ENCODE assay signal across 8 cellular contexts in the genomic region with DNA sequence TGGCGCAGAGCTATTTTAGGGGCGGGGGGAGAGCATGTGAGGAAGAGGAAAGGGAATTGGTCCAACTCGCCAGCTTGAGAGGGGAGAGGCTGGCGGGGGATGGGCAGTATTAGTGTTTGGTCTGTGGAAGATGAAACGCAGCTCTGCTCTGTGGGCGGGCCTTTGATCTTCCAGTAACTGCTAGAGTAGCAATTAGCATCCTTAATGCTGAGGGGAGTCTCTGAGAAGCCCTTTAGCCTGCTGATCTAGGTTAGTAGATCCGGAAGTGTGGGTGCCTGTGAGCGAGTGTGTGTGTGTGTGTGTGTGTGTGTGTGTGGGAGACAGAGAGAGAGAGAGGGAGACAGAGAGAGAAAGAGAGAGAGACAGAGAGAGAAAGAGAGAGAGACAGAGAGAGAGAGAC.
DNase-seq lines count a peak whose midpoint lies in the region; ATAC-seq lines count a peak whose summit lies in the region.

No MANE protein-coding gene starts in this region.

- peaks cover 2% of the 10 kb centered on the region in 2 donors for H3K27me3 Mint-ChIP-seq in CD4-positive, alpha-beta memory T cell
- H3K27me3 Mint-ChIP-seq in effector memory CD8-positive, alpha-beta T cell = peaks cover 0 to 6% of the 10 kb centered on the region in 2 donors

- CTCF ChIA-PET in CD4-positive, alpha-beta memory T cell (lab: Charles Lee; ENCODE audit: partially characterized antibody) = interaction anchor here (1.0 to 7.1 kb wide), 8 partner anchors 10 to 473 kb away, joined by 5 to 57 read pairs (median 11); no protein-coding TSS in a partner anchor

- peak overlapping the region; percentile 79 to 93 (median 84) for H3K4me3 Mint-ChIP-seq in CD4-positive, alpha-beta memory T cell
- peak overlapping the region; percentile 63 to 85 for H3K4me3 Mint-ChIP-seq in effector memory CD8-positive, alpha-beta T cell

- intact Hi-C loops in CD4-positive, alpha-beta memory T cell (cut with micrococcal nuclease) = loop anchor here (2.0 to 5.0 kb wide), 4 partner anchors 15 to 1332 kb away; partner anchors contain the start of gene PNRC1

- peak overlapping the region; percentile 71 for H2AFZ ChIP-seq in neuron (ENCODE audit: low read depth, low read length)

- H3K36me3 Mint-ChIP-seq in CD4-positive, alpha-beta memory T cell = peaks cover 0 to 3% of the 10 kb centered on the region in 2 donors
- peaks cover 24% of the 10 kb centered on the region for H3K36me3 Mint-ChIP-seq in effector memory CD8-positive, alpha-beta T cell (ENCODE audit: insufficient read depth)

- POLR2A ChIA-PET in CD4-positive, alpha-beta memory T cell (lab: Charles Lee; ENCODE audit: partially characterized antibody) = interaction anchor here (0.6 to 11.4 kb wide), 17 partner anchors 11 to 594 kb away, joined by 3 to 198 read pairs (median 5); no protein-coding TSS in a partner anchor

- peak overlapping the region; percentile 34 for H3K27ac ChIP-seq in CD4-positive, alpha-beta memory T cell (ENCODE audit: low read depth, low read length)

- peak; percentile 79 for ATAC-seq in effector memory CD8-positive, alpha-beta T cell (replicated peaks)

- no peaks in the 10 kb centered on the region for H3K36me3 ChIP-seq in CD4-positive, alpha-beta memory T cell (ENCODE audit: insufficient read depth, low read length)
- H3K36me3 ChIP-seq in neuron (ENCODE audit: insufficient read depth, low read length) = no peaks in the 10 kb centered on the region

- peaks cover 31 to 62% (median 44%) of the 10 kb centered on the region in 4 donors for H3K4me1 Mint-ChIP-seq in CD4-positive, alpha-beta memory T cell
- peaks cover 24 to 37% of the 10 kb centered on the region in 2 donors for H3K4me1 Mint-ChIP-seq in effector memory CD8-positive, alpha-beta T cell (ENCODE audit: low read depth in 2 of 2)

- DNase-seq in CD4-positive, alpha-beta memory T cell = peak; percentile 80 to 91 (median 86)
- DNase-seq in NCI-H1436 treated with DMSO at 0.1 percent for 48 hours (lab: John Stamatoyannopoulos, UW) (peak; percentile 18), superior temporal gyrus (ENCODE audit: extremely low spot score) (peak; percentile 24), OCI-M2 (lab: John Stamatoyannopoulos, UW; ENCODE audit: unreplicated experiment) (no peak), AG20443 (ENCODE audit: low spot score) (no peak)
- DNase-seq in activated CD4-positive, alpha-beta T cell treated with anti-CD3 and anti-CD28 coated beads, Interleukin-2, amount 50 U/mL, for 4 hours = peak; percentile 82
- DNase-seq in effector memory CD8-positive, alpha-beta T cell = peak; percentile 72 to 78 (median 74)

- H3K27me3 ChIP-seq in CD4-positive, alpha-beta memory T cell (ENCODE audit: insufficient read depth, low read length) = no peaks in the 10 kb centered on the region
- H3K27me3 ChIP-seq in neuron (ENCODE audit: insufficient read depth, low read length) = peaks cover 3% of the 10 kb centered on the region

- H3K4me3 ChIP-seq in CD4-positive, alpha-beta memory T cell (ENCODE audit: low read length in 2 of 2) = peak overlapping the region; percentile 25 to 30
- H3K4me3 ChIP-seq in neuron (ENCODE audit: low read length) = peak overlapping the region; percentile 21

- H3K9me3 ChIP-seq in CD4-positive, alpha-beta memory T cell (ENCODE audit: control insufficient read depth in 1 of 2, low read length in 2 of 2) = no peaks in the 10 kb centered on the region
- H3K9me3 ChIP-seq in neuron (ENCODE audit: low read length) = no peaks in the 10 kb centered on the region

- peaks cover 0 to 5% (median 2%) of the 10 kb centered on the region in 8 donors for H3K9me3 Mint-ChIP-seq in CD4-positive, alpha-beta memory T cell
- H3K9me3 Mint-ChIP-seq in effector memory CD8-positive, alpha-beta T cell = peaks cover 0 to 2% of the 10 kb centered on the region in 2 donors

- H3K4me1 ChIP-seq in CD4-positive, alpha-beta memory T cell (ENCODE audit: insufficient read depth, low read length) = peaks cover 38% of the 10 kb centered on the region
- peaks cover 13% of the 10 kb centered on the region for H3K4me1 ChIP-seq in neuron (ENCODE audit: insufficient read depth, low read length)

- H3K27ac Mint-ChIP-seq in CD4-positive, alpha-beta memory T cell = peak overlapping the region; percentile 88 to 100 (median 96)
- peak overlapping the region; percentile 94 to 100 for H3K27ac Mint-ChIP-seq in effector memory CD8-positive, alpha-beta T cell

Comparison
In these comparisons a context has a peak if more than half of its experiments do, and no peak if none do; other contexts are left out.
1. DNase-seq: peak in CD4-positive, alpha-beta memory T cell (5 of 5), NCI-H1436 treated with DMSO at 0.1 percent for 48 hours (single experiment), activated CD4-positive, alpha-beta T cell treated with anti-CD3 and anti-CD28 coated beads, Interleukin-2, amount 50 U/mL, for 4 hours (2 of 2), effector memory CD8-positive, alpha-beta T cell (3 of 3) and superior temporal gyrus (single experiment); none in OCI-M2 (single experiment) and AG20443 (single experiment).